15 cellular contexts compared by ENCODE assay signal in genomic region chr6:144310761-144311160, GRCh38. TPM values are rescaled to one million over a fixed set of nuclear protein-coding genes. Genes with fewer than 3 reads are reported as not detected.
A peak's percentile ranks its signal among the peaks of the same experiment; 100 is the strongest.
DNase-seq lines count a peak whose midpoint lies in the region; ATAC-seq, FAIRE-seq and TF ChIP-seq lines count a peak whose summit lies in the region.
"Had no signal": no experiment of that assay in that cellular context is flagged by ENCODE, and none has a peak within 500 bp of the region (broad histone marks: within the 10 kb centered on the region; RNA-seq: fewer than 3 reads in every experiment).

No MANE protein-coding gene starts in this region.

- H3K4me1 Mint-ChIP-seq in CD4-positive, alpha-beta T cell (ENCODE audit: low read depth): peaks cover 7% of the 10 kb centered on the region
- H3K4me1 Mint-ChIP-seq in activated naive CD8-positive, alpha-beta T cell treated with anti-CD3 and anti-CD28 coated beads, Interleukin-2, amount 10 ng/mL, durations not matched to agents 7 days and 5 days: peaks cover 36% of the 10 kb centered on the region

- WGBS in psoas muscle, 3 donors: 85 to 90% (median 89%) methylated on average over 5 of the region's 5 CpGs

- peak; percentile 35 for FAIRE-seq in GM18507 (lab: Jason Lieb, UNC)

- no peak for ATAC-seq in CD4-positive, alpha-beta T cell (ENCODE audit: poor library complexity)
- peak; percentile 53 for ATAC-seq in HG03354 (IDR thresholded peaks at IDR 0.05; ENCODE audit: poor library complexity, severe bottlenecking, unreplicated experiment)
- ATAC-seq in activated naive CD8-positive, alpha-beta T cell treated with anti-CD3 and anti-CD28 coated beads, Interleukin-2, amount 10 ng/mL, durations not matched to agents 7 days and 5 days (ENCODE audit: low read depth): peak; percentile 28
- no peak for ATAC-seq in left lobe of liver
- no peak for ATAC-seq in HG02642 (IDR thresholded peaks at IDR 0.05; ENCODE audit: poor library complexity, unreplicated experiment)
- no peak for ATAC-seq in psoas muscle
- ATAC-seq: body of pancreas had no signal

- H3K4me3 ChIP-seq in psoas muscle: no peak overlapping the region
- H3K4me3 ChIP-seq: body of pancreas, dorsolateral prefrontal cortex, left ventricle myocardium inferior, SJSA1 had no signal

- H3K27ac ChIP-seq in CD4-positive, alpha-beta T cell (ENCODE audit: low read depth, low read length): no peak overlapping the region
- H3K27ac ChIP-seq in psoas muscle: no peak overlapping the region
- H3K27ac ChIP-seq: left ventricle myocardium inferior, SJSA1 had no signal

- H3K4me3 Mint-ChIP-seq in CD4-positive, alpha-beta T cell: peak overlapping the region; percentile 28
- no peak overlapping the region for H3K4me3 Mint-ChIP-seq in activated naive CD8-positive, alpha-beta T cell treated with anti-CD3 and anti-CD28 coated beads, Interleukin-2, amount 10 ng/mL, durations not matched to agents 7 days and 5 days

- no peak for DNase-seq in CD4-positive, alpha-beta T cell
- DNase-seq in GM18507 (ENCODE audit: extremely low spot score, insufficient read length, low read depth) (no peak), left lobe of liver (ENCODE audit: low spot score) (no peak), NCI-H345 (lab: John Stamatoyannopoulos, UW) (no peak), psoas muscle (no peak)
- no peak for DNase-seq in activated naive CD8-positive, alpha-beta T cell treated with anti-CD3 and anti-CD28 coated beads, Interleukin-2, amount 10 ng/mL, durations not matched to agents 7 days and 5 days
- DNase-seq: activated effector memory CD4-positive, alpha-beta T cell treated with Interleukin-2 at 50 U/mL for 16 hours; body of pancreas; dorsolateral prefrontal cortex; hypothalamus; left ventricle myocardium inferior; NCI-H1092 had no signal

- intact Hi-C loops in CD4-positive, alpha-beta T cell (cut with DNase I, micrococcal nuclease): no loop called here
- intact Hi-C loops in psoas muscle (cut with DNase I): no loop called here

- H3K9me3 ChIP-seq in CD4-positive, alpha-beta T cell (ENCODE audit: control insufficient read depth, low read length): no peaks in the 10 kb centered on the region
- no peaks in the 10 kb centered on the region for H3K9me3 ChIP-seq in psoas muscle
- H3K9me3 ChIP-seq: body of pancreas, left ventricle myocardium inferior, SJSA1 had no signal

- CTCF ChIA-PET in CD4-positive, alpha-beta T cell (lab: Charles Lee): no interaction called here

- H3K36me3 ChIP-seq in psoas muscle (ENCODE audit: insufficient read depth in 1 of 2, low read depth in 1 of 2): peaks cover 0 to 13% of the 10 kb centered on the region in 2 donors

- no peak for TF ChIP-seq CTCF in CD4-positive, alpha-beta T cell (IDR thresholded peaks at IDR 0.05)
- TF ChIP-seq CTCF in psoas muscle (IDR thresholded peaks at IDR 0.05): no peak

- POLR2A ChIA-PET in CD4-positive, alpha-beta T cell (lab: Charles Lee): no interaction called here
- POLR2A ChIA-PET in activated naive CD8-positive, alpha-beta T cell treated with anti-CD3 and anti-CD28 coated beads, Interleukin-2, amount 10 ng/mL, durations not matched to agents 7 days and 5 days (lab: Charles Lee): interaction anchor here (1.3 kb wide), 1 partner anchor 24 kb away, joined by 4 read pairs; no protein-coding TSS in a partner anchor

- H3K27me3 Mint-ChIP-seq in CD4-positive, alpha-beta T cell: peaks cover 5% of the 10 kb centered on the region
- H3K27me3 Mint-ChIP-seq in activated naive CD8-positive, alpha-beta T cell treated with anti-CD3 and anti-CD28 coated beads, Interleukin-2, amount 10 ng/mL, durations not matched to agents 7 days and 5 days: no peaks in the 10 kb centered on the region

- H3K27me3 ChIP-seq in CD4-positive, alpha-beta T cell (ENCODE audit: control insufficient read depth, insufficient read depth, low read length): no peaks in the 10 kb centered on the region
- no peaks in the 10 kb centered on the region for H3K27me3 ChIP-seq in psoas muscle (ENCODE audit: insufficient read depth in 3 of 3, low read length in 2 of 3)
- H3K27me3 ChIP-seq: body of pancreas, SJSA1 had no signal

- peaks cover 39% of the 10 kb centered on the region for H3K4me1 ChIP-seq in psoas muscle

- H3K36me3 Mint-ChIP-seq in CD4-positive, alpha-beta T cell (ENCODE audit: low read depth): no peaks in the 10 kb centered on the region
- H3K36me3 Mint-ChIP-seq in activated naive CD8-positive, alpha-beta T cell treated with anti-CD3 and anti-CD28 coated beads, Interleukin-2, amount 10 ng/mL, durations not matched to agents 7 days and 5 days: peaks cover 21% of the 10 kb centered on the region

- H3K9me3 Mint-ChIP-seq in CD4-positive, alpha-beta T cell: no peaks in the 10 kb centered on the region
- no peaks in the 10 kb centered on the region for H3K9me3 Mint-ChIP-seq in activated naive CD8-positive, alpha-beta T cell treated with anti-CD3 and anti-CD28 coated beads, Interleukin-2, amount 10 ng/mL, durations not matched to agents 7 days and 5 days

- no peak overlapping the region for H3K27ac Mint-ChIP-seq in CD4-positive, alpha-beta T cell
- no peak overlapping the region for H3K27ac Mint-ChIP-seq in activated naive CD8-positive, alpha-beta T cell treated with anti-CD3 and anti-CD28 coated beads, Interleukin-2, amount 10 ng/mL, durations not matched to agents 7 days and 5 days

RNA-seq across cellular contexts. Expression of gene UTRN, which starts 25.6 kb away (rescaled TPM):
- total RNA-seq in CD4-positive, alpha-beta T cell: 100 to 1,000 TPM; 143 to 153 TPM
- total RNA-seq in activated naive CD8-positive, alpha-beta T cell treated with anti-CD3 and anti-CD28 coated beads, Interleukin-2, amount 10 ng/mL, durations not matched to agents 7 days and 5 days: 100 to 1,000 TPM; 179 to 199 TPM
- total RNA-seq in left lobe of liver (29.2 TPM), psoas muscle (10 to 100 TPM; 29.1 to 64.9 (median 43.7) TPM)
- polyA plus RNA-seq in psoas muscle: 10 to 100 TPM in 1 of 3 donors, 1 to 10 TPM in 2; 6.0 to 10.8 (median 8.6) TPM

Comparison
In these comparisons a context has a peak if more than half of its experiments do, and no peak if none do; other contexts are left out.
1. ATAC-seq: peak in HG03354 (single experiment) and activated naive CD8-positive, alpha-beta T cell treated with anti-CD3 and anti-CD28 coated beads, Interleukin-2, amount 10 ng/mL, durations not matched to agents 7 days and 5 days (single experiment); none in CD4-positive, alpha-beta T cell (single experiment), left lobe of liver (single experiment), HG02642 (single experiment) and psoas muscle (0 of 4).